Comparison of ENCODE assay signal across 23 cellular contexts in the genomic region with DNA sequence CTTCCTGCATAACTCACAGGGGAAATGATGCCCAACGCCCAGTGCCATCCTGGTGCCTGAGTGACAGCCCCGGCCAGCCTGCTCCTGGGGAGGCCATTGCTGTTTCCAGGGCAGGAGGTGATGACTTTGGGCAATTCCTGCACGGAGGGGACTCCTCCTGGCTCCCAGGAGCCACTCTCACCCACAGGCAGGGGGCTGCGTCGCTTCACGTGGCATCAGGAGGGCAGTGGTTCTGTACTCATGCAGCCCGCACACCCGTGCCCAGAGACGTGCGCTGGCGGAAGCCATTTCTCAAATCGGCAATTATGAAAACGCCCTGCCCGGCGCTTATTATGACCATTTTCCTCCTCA.
"Had no signal": no experiment of that assay in that cellular context is flagged by ENCODE, and none has a peak within 500 bp of the region (broad histone marks: within the 10 kb centered on the region; RNA-seq: fewer than 3 reads in every experiment).

No MANE protein-coding gene starts in this region.

- H3K4me1 ChIP-seq: colonic mucosa, gastrocnemius medialis, heart left ventricle, transverse colon, upper lobe of right lung, vagina had no signal

- H3K9ac ChIP-seq: neural progenitor cell had no signal

- H2AFZ ChIP-seq: hepatocyte, neural progenitor cell had no signal

- FAIRE-seq: kidney, small intestine had no signal

- DNase-seq: colonic mucosa; effector CD8-positive, alpha-beta T cell; foreskin fibroblast; gastrocnemius medialis; heart left ventricle; kidney; mesenchymal stem cell; mucosa of descending colon; naive B cell; ovary; small intestine; stimulated activated CD4-positive, alpha-beta T cell treated with anti-CD3 and anti-CD28 coated beads, Interleukin-15, amount 100 ng/mL, for 24 hours; stimulated activated CD4-positive, alpha-beta T cell treated with anti-CD3 and anti-CD28 coated beads, Interleukin-2, amount 100 ng/mL, for 48 hours; stimulated activated naive B cell treated with anti-CD40 and anti-IgM and Interleukin-4, amounts not matched to agents 10 μg/mL and 1 μg/mL and 100 μg/mL, for 72 hours; transverse colon; upper lobe of right lung had no signal

- H3K27ac ChIP-seq: colonic mucosa, epithelial cell of prostate, gastrocnemius medialis, heart left ventricle, hepatocyte, neural progenitor cell, ovary, transverse colon, upper lobe of right lung, vagina had no signal

- ATAC-seq: esophagus mucosa; gastrocnemius medialis; heart left ventricle; left lobe of liver; mucosa of descending colon; natural killer cell treated with Interleukin-12 subunit alpha and Interleukin-12 subunit beta and Interleukin-15 and Interleukin-18, amount 100 ng/mL, for 72 hours; stimulated activated naive B cell treated with anti-CD40 and anti-IgM and Interleukin-4, amounts not matched to agents 10 μg/mL and 1 μg/mL and 100 μg/mL, for 72 hours; upper lobe of right lung had no signal

- H3K27me3 ChIP-seq: colonic mucosa, gastrocnemius medialis, hepatocyte, neural progenitor cell, ovary, transverse colon, vagina had no signal

- H3K36me3 ChIP-seq: colonic mucosa, gastrocnemius medialis, heart left ventricle, neural progenitor cell, ovary, transverse colon, upper lobe of right lung, vagina had no signal

- H3K4me2 ChIP-seq: hepatocyte had no signal

- H3K4me3 ChIP-seq: colonic mucosa, gastrocnemius medialis, heart left ventricle, hepatocyte, mucosa of descending colon, neural progenitor cell, ovary, transverse colon, upper lobe of right lung, vagina had no signal

- H3K79me2 ChIP-seq: hepatocyte had no signal

- H3K9me3 ChIP-seq: colonic mucosa, gastrocnemius medialis, heart left ventricle, mucosa of descending colon, ovary, transverse colon, upper lobe of right lung, vagina had no signal
